18 cellular contexts compared by ENCODE assay signal in the genomic region with DNA sequence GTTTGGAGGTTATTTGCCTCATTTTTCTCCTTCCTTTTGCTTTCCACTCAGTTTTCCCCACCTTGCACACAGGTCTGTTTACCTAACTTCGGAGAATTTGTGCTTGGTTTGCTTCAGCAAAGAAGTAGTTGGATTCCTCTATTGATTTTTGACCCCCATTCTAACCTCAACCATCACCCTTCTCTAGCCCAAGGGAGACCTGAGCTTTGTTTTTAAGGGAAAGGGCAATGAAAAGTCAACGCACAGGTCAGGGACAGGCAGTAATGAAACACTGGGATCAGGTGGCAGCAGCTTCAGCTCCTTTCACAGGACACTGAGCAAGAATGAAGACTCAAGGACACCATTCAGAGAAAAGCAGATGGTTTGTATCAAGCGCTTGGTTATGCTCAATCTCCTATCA.
"Had no signal": no experiment of that assay in that cellular context is flagged by ENCODE, and none has a peak within 500 bp of the region (broad histone marks: within the 10 kb centered on the region; RNA-seq: fewer than 3 reads in every experiment).

No MANE protein-coding gene starts in this region.

- H3K27ac ChIP-seq: brain microvascular endothelial cell, cardiac muscle cell had no signal

- H3K36me3 ChIP-seq: brain microvascular endothelial cell, cardiac muscle cell had no signal

- H3K4me3 ChIP-seq: cardiac muscle cell had no signal

- ATAC-seq: activated T-cell treated with anti-CD3 and anti-CD28 coated beads, Interleukin-2, amount 50 U/mL, for 72 hours; T-helper 17 cell had no signal

- H3K27me3 ChIP-seq: brain microvascular endothelial cell, cardiac muscle cell had no signal

- DNase-seq: activated B cell treated with CpG ODN at 0.5 μM for 24 hours; activated CD4-positive, alpha-beta memory T cell treated with anti-CD3 and anti-CD28 coated beads, Interleukin-2, amount 10 ng/mL, durations not matched to agents 7 days and 5 days; activated CD4-positive, alpha-beta T cell treated with anti-CD3 and anti-CD28 coated beads, Interleukin-2, amount 50 U/mL, for 1 hour; activated CD8-positive, alpha-beta memory T cell treated with anti-CD3 and anti-CD28 coated beads, Interleukin-2, amount 50 U/mL, for 4 hours; activated gamma-delta T cell treated with Interleukin-2 at 50 U/mL for 16 hours; activated naive CD4-positive, alpha-beta T cell treated with anti-CD3 and anti-CD28 coated beads, Interleukin-2, amount 10 ng/mL, durations not matched to agents 7 days and 5 days; activated naive CD8-positive, alpha-beta T cell treated with anti-CD3 and anti-CD28 coated beads for 36 hours; activated T-cell treated with anti-CD3 and anti-CD28 coated beads, Interleukin-2, amount 50 U/mL, for 72 hours; brain microvascular endothelial cell; KBM-7; NCI-H1092; NCI-H1930; NCI-H446; NCI-H524; SHP77 treated with DMSO at 0.1 percent for 48 hours; T-helper 17 cell; T-helper 9 cell had no signal
